8 cellular contexts compared by ENCODE assay signal in genomic region chr15:82502700-82503339, GRCh38. TPM values are rescaled to one million over a fixed set of nuclear protein-coding genes. Genes with fewer than 3 reads are reported as not detected.
DNase-seq lines count a peak whose midpoint lies in the region; ATAC-seq, FAIRE-seq and TF ChIP-seq lines count a peak whose summit lies in the region.
"Not testable (repeated sequence)": the region's sequence is repeated elsewhere in the genome, so short reads cannot be mapped to it uniquely, and the experiment has no call there.

No MANE protein-coding gene starts in this region.

- TF ChIP-seq CTCF in Calu3 (IDR thresholded peaks at IDR 0.05; ENCODE audit: unreplicated experiment); GM12878 (IDR thresholded peaks at IDR 0.05 in 2 of 3, conservative IDR thresholded peaks at IDR 0.05 in 1 of 3; ENCODE audit: control insufficient read depth in 2 of 3, extremely low read depth in 1 of 3, insufficient read depth in 1 of 3, low read depth in 3 of 3, low read length in 3 of 3): not testable (repeated sequence)
- TF ChIP-seq CTCF in fibroblast of villous mesenchyme (IDR thresholded peaks at IDR 0.05; ENCODE audit: insufficient read depth, low read depth, low read length) = peak; percentile 17

- in situ Hi-C loops in GM12878 (cut with MboI) = not testable (repeated sequence)

- SMC1A ChIA-PET in GM12878 (lab: Charles Lee; ENCODE audit: uncharacterized antibody, unreplicated experiment) = not testable (repeated sequence)

- not testable (repeated sequence) for H3K4me2 ChIP-seq in GM12878 (ENCODE audit: control insufficient read depth, insufficient read depth)

- ATAC-seq in GM21529 (IDR thresholded peaks at IDR 0.05; ENCODE audit: unreplicated experiment) (peak; percentile 73), HG03175 (IDR thresholded peaks at IDR 0.05; ENCODE audit: unreplicated experiment) (peak; percentile 66), GM12878 (peak; percentile 83)
- ATAC-seq in activated CD4-positive, CD25-positive, alpha-beta regulatory T cell treated with anti-CD3 and anti-CD28 coated beads, Interleukin-2, amount 50 U/mL, for 24 hours = peak; percentile 60 to 78
- peak; percentile 69 to 73 for ATAC-seq in stimulated activated naive B cell treated with anti-CD40 and anti-IgM and Interleukin-4, amounts not matched to agents 10 μg/mL and 1 μg/mL and 100 μg/mL, for 72 hours (replicated peaks)

- not testable (repeated sequence) for H3K9ac ChIP-seq in GM12878 (ENCODE audit: control insufficient read depth, insufficient read depth, low read length)

- H3K27ac Mint-ChIP-seq in Calu3 (ENCODE audit: unreplicated experiment); stimulated activated naive B cell treated with anti-CD40 and anti-IgM and Interleukin-4, amounts not matched to agents 10 μg/mL and 1 μg/mL and 100 μg/mL, for 72 hours: not testable (repeated sequence)

- intact Hi-C loops in Calu3 (cut with micrococcal nuclease; ENCODE audit: unreplicated experiment); GM12878 (cut with micrococcal nuclease; ENCODE audit: unreplicated experiment): not testable (repeated sequence)

- H4K20me1 ChIP-seq in GM12878 (ENCODE audit: control insufficient read depth, insufficient read depth) = not testable (repeated sequence)

- H3K27me3 Mint-ChIP-seq in Calu3 (ENCODE audit: unreplicated experiment); stimulated activated naive B cell treated with anti-CD40 and anti-IgM and Interleukin-4, amounts not matched to agents 10 μg/mL and 1 μg/mL and 100 μg/mL, for 72 hours: not testable (repeated sequence)

- BruUV-seq in Calu3 (replicated peaks; lab: Mats Ljungman, UMichigan); GM12878 (replicated peaks; lab: Mats Ljungman, UMichigan): not testable (repeated sequence)

- H3K36me3 Mint-ChIP-seq in Calu3 (ENCODE audit: insufficient read depth, unreplicated experiment); stimulated activated naive B cell treated with anti-CD40 and anti-IgM and Interleukin-4, amounts not matched to agents 10 μg/mL and 1 μg/mL and 100 μg/mL, for 72 hours: not testable (repeated sequence)

- H3K4me1 Mint-ChIP-seq in Calu3 (ENCODE audit: low read depth, unreplicated experiment); stimulated activated naive B cell treated with anti-CD40 and anti-IgM and Interleukin-4, amounts not matched to agents 10 μg/mL and 1 μg/mL and 100 μg/mL, for 72 hours: not testable (repeated sequence)

- peak; percentile 28 for DNase-seq in Calu3
- DNase-seq in GM12878 (ENCODE audit: low read depth, low spot score); fibroblast of villous mesenchyme (ENCODE audit: low read depth); stimulated activated naive B cell treated with anti-CD40 and anti-IgM and Interleukin-4, amounts not matched to agents 10 μg/mL and 1 μg/mL and 100 μg/mL, for 72 hours: not testable (repeated sequence)
- DNase-seq in mucosa of gallbladder (ENCODE audit: low spot score) = peak; percentile 10

- 0 out of 2 replicates have a peak, but pooled peaks have one; percentile 5 for TF ChIP-seq RAD21 in GM12878 (IDR thresholded peaks at IDR 0.05; ENCODE audit: insufficient read depth, low read depth, low read length)

- 48% methylated on average over 2 of the region's 7 CpGs for WGBS in GM12878 (ENCODE audit: insufficient coverage, insufficient replicate concordance, low lambda C conversion rate, missing lambda C conversion rate)

- H3K27ac ChIP-seq in GM12878 (ENCODE audit: control insufficient read depth, insufficient read depth) = not testable (repeated sequence)

- H3K4me3 ChIP-seq in GM12878; fibroblast of villous mesenchyme (ENCODE audit: low read depth, low read length): not testable (repeated sequence)

- TF ChIP-seq POLR2A in GM12878 (IDR thresholded peaks at IDR 0.05; ENCODE audit: low read depth, low read length) = not testable (repeated sequence)

- not testable (repeated sequence) for TF ChIP-seq EP300 in GM12878 (IDR thresholded peaks at IDR 0.05; ENCODE audit: borderline replicate concordance in 1 of 2, control insufficient read depth in 1 of 2, low read depth in 2 of 2, low read length in 2 of 2)

- H3K9me3 ChIP-seq in GM12878 (replicated peaks; ENCODE audit: control insufficient read depth, insufficient read depth, low read length) = not testable (repeated sequence)

- not testable (repeated sequence) for H3K9me3 Mint-ChIP-seq in Calu3 (ENCODE audit: low read depth, unreplicated experiment); stimulated activated naive B cell treated with anti-CD40 and anti-IgM and Interleukin-4, amounts not matched to agents 10 μg/mL and 1 μg/mL and 100 μg/mL, for 72 hours

- CTCF ChIA-PET in Calu3 (lab: Charles Lee); GM12878 (lab: Yijun Ruan, JAX): not testable (repeated sequence)

- H3K4me1 ChIP-seq in GM12878 (ENCODE audit: control insufficient read depth, insufficient read depth, low read length) = not testable (repeated sequence)

- H3K4me3 Mint-ChIP-seq in Calu3 (ENCODE audit: low read depth, unreplicated experiment); stimulated activated naive B cell treated with anti-CD40 and anti-IgM and Interleukin-4, amounts not matched to agents 10 μg/mL and 1 μg/mL and 100 μg/mL, for 72 hours: not testable (repeated sequence)

- RAD21 ChIA-PET in GM12878 (lab: Charles Lee; ENCODE audit: unreplicated experiment) = not testable (repeated sequence)

- H3K27me3 ChIP-seq in GM12878 (replicated peaks in 1 of 2; ENCODE audit: control insufficient read depth in 2 of 2, insufficient read depth in 2 of 2, low read length in 1 of 2) = not testable (repeated sequence)

- H3K36me3 ChIP-seq in GM12878 (ENCODE audit: control insufficient read depth in 2 of 2, insufficient read depth in 2 of 2, low read length in 1 of 2) = not testable (repeated sequence)

- POLR2A ChIA-PET in GM12878 (lab: Charles Lee) = not testable (repeated sequence)

- H2AFZ ChIP-seq in GM12878 (ENCODE audit: control insufficient read depth, low read depth, low read length) = not testable (repeated sequence)

- H3K79me2 ChIP-seq in GM12878 (ENCODE audit: control insufficient read depth, insufficient read depth, low read length) = not testable (repeated sequence)

- FAIRE-seq in GM12878 (lab: Jason Lieb, UNC) = not testable (repeated sequence)

RNA-seq across cellular contexts. Expression of gene RPS17, which starts 37.4 kb away (rescaled TPM):
- 1,584 and 1,695 TPM in 2 replicates for total RNA-seq in Calu3 (2022)
- total RNA-seq in GM12878 (2013; cell fraction: nucleolus; rRNA removed) = 481 and 582 TPM in 2 replicates
- total RNA-seq in GM12878 (2014; rRNA removed) = 5,088 and 5,187 TPM in 2 replicates
- total RNA-seq in GM12878 (2014; rRNA removed; fragmentation: Illumina TruSeq; extraction: Trizol) = 7,557 and 7,879 TPM in 2 replicates
- 2,781 and 2,861 TPM in 2 replicates for total RNA-seq in GM12878 (2021)
- 17,491 TPM for polyA plus RNA-seq in GM12878 (2011; ENCODE audit: low read depth)
- polyA plus RNA-seq in GM12878 (2011; rRNA removed) = 5,480 and 5,843 TPM in 2 replicates
- polyA plus RNA-seq in GM12878 (2011; cell fraction: cytosol; rRNA removed) = 5,210 and 5,386 TPM in 2 replicates
- polyA plus RNA-seq in GM12878 (2011; cell fraction: nucleus; rRNA removed) = 1,504 and 1,515 TPM in 2 replicates
- polyA plus RNA-seq in GM12878 (2012) = 6,753 and 7,585 TPM in 2 replicates
- 3,851 and 4,093 TPM in 2 replicates for polyA plus RNA-seq in GM12878 (2014; fragmentation: Illumina TruSeq; extraction: Trizol)
- polyA plus RNA-seq in GM12878 (2014; fragmentation: Nextera tagmentation; extraction: Ambion mirVana) = 1,000 to 10,000 TPM; 2,736 to 3,665 TPM
- polyA plus RNA-seq in GM12878 (2014; rRNA removed) = 7,788 and 7,871 TPM in 2 replicates
- polyA plus RNA-seq in GM12878 (2016; fragmentation: Nextera tagmentation; extraction: Ambion mirVana) = 1,000 to 10,000 TPM; 1,223 to 1,264 TPM
- polyA minus RNA-seq in GM12878 (2011; rRNA and poly(A)+ RNA removed) = 1,047 and 1,094 TPM in 2 replicates
- polyA minus RNA-seq in GM12878 (2011; cell fraction: cytosol; rRNA and poly(A)+ RNA removed) = 683 and 745 TPM in 2 replicates
- polyA minus RNA-seq in GM12878 (2011; cell fraction: nucleus; rRNA and poly(A)+ RNA removed) = 264 and 438 TPM in 2 replicates
- total RNA-seq in fibroblast of villous mesenchyme = 1,123 and 1,371 TPM in 2 replicates
- 753 TPM for total RNA-seq in mucosa of gallbladder
